1 cellular context compared by ENCODE assay signal in the genomic region with DNA sequence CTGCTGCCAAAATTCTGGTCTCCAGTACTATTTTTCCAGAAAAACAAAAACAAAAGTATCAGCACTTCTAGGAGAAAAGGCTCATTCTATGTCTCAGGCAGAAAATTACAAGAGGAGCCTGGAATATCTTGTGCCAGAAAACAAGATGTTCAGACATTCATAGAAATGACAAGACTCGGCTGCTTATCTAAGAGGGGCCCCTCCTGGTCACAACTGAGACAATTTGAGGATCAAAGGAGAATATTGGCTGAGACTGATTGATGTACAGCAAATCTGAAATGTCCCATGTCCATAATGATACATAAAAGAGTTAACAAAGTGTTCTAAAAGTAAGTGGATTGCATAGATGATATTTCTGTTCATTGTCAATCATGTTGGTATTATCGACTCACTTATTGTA.
TF ChIP-seq lines count a peak whose summit lies in the region.

No MANE protein-coding gene starts in this region.

TF ChIP-seq in GM12878, 131 proteins besides CTCF, POLR2A, EP300 and RAD21:
- no peak for TF ChIP-seq KLF5 (IDR thresholded peaks at IDR 0.05; ENCODE audit: partially characterized antibody)
